ENCODE assay signal across 8 cellular contexts in the genomic region with DNA sequence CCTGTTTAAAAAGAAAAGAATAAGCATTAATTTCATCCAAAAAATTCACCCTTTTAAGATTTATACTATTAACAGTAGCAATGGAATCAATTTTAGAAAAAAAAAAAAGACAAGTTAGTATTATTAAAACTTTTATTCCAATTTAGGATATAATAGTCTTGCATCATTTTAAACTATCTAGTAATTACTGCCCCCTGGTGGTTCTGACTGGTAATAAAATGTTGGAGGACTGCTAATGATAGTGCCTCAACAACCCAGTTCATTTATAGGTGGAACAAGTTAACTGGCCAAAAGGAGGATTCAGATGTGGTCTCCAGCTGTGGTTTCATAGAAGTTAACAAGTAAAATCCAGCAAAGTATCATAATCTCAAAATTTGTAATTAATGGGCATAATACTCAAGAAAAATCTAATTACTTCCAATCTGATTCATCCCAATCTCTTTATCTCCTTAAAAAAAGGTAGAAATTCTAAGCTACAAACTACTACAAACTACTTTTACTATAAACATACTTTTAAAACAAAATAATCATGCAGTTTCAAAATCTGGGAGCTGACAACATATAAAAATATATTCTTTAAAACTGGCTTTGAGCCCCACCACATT. TPM values are rescaled to one million over a fixed set of nuclear protein-coding genes. Genes with fewer than 3 reads are reported as not detected.
DNase-seq lines count a peak whose midpoint lies in the region; ATAC-seq, FAIRE-seq and TF ChIP-seq lines count a peak whose summit lies in the region.

No MANE protein-coding gene starts in this region.

- no peak overlapping the region for H3K4me3 ChIP-seq in BJ (ENCODE audit: low read depth, low read length)

- H3K36me3 ChIP-seq in BJ (ENCODE audit: control insufficient read depth, insufficient read depth, low read length), result no peaks in the 10 kb centered on the region

- no peaks in the 10 kb centered on the region for H3K27me3 ChIP-seq in BJ (ENCODE audit: control insufficient read depth, insufficient read depth, low read length)

- TF ChIP-seq POLR2A in GM18505 (IDR thresholded peaks at IDR 0.05; ENCODE audit: borderline replicate concordance, extremely low read depth, insufficient read depth, insufficient read length), result no peak

- TF ChIP-seq CTCF in BJ (IDR thresholded peaks at IDR 0.05; ENCODE audit: insufficient read depth, low read depth, low read length), result peak; percentile 53

- CTCF ChIA-PET in BJ (lab: Yijun Ruan, JAX), result interaction anchor here (0.8 to 2.0 kb wide), 11 partner anchors 9 to 304 kb away, joined by 3 to 14 read pairs (median 6); partner anchors contain the start of gene ZBBX

- POLR2A ChIA-PET in BJ (lab: Charles Lee), result no interaction called here

- ATAC-seq in GM18505 (IDR thresholded peaks at IDR 0.05; ENCODE audit: unreplicated experiment) (peak; percentile 75), HG02938 (IDR thresholded peaks at IDR 0.05; ENCODE audit: unreplicated experiment) (peak; percentile 95), HG03469 (IDR thresholded peaks at IDR 0.05; ENCODE audit: unreplicated experiment) (no peak)

- FAIRE-seq in TTC549 (lab: Jason Lieb, UNC) (peak; percentile 81), endometrium (lab: Jason Lieb, UNC) (peak; percentile 90)

- DNase-seq in BJ (ENCODE audit: low read depth), result peak; percentile 3
- DNase-seq in NCI-H2081 (lab: John Stamatoyannopoulos, UW), result peak; percentile 79 to 81
- DNase-seq in myocyte (ENCODE audit: low read depth), result peak; percentile 79

RNA-seq across cellular contexts. Expression of gene WDR49, which starts 30.7 kb away (rescaled TPM):
- not detected in 2 replicates for polyA plus RNA-seq in BJ (2011; rRNA removed)
- polyA minus RNA-seq in BJ (2011; rRNA and poly(A)+ RNA removed), result not detected in 2 replicates
- 0.62 TPM in 1 of 2 replicates, not detected in the other for total RNA-seq in myocyte
- polyA plus RNA-seq in myocyte (2012), result not detected

RNA-seq across cellular contexts. Expression of gene PDCD10, which starts 50.2 kb away (rescaled TPM):
- 24.4 and 61.0 TPM in 2 replicates for polyA plus RNA-seq in BJ (2011; rRNA removed)
- 11.0 and 11.1 TPM in 2 replicates for polyA minus RNA-seq in BJ (2011; rRNA and poly(A)+ RNA removed)
- 27.2 and 30.1 TPM in 2 replicates for total RNA-seq in myocyte
- polyA plus RNA-seq in myocyte (2012), result 18.8 TPM

RNA-seq across cellular contexts. Expression of gene SERPINI1, which starts 51.0 kb away (rescaled TPM):
- polyA plus RNA-seq in BJ (2011; rRNA removed), result 0.91 and 1.5 TPM in 2 replicates
- 0.66 TPM in 1 of 2 replicates, not detected in the other for polyA minus RNA-seq in BJ (2011; rRNA and poly(A)+ RNA removed)
- 1.6 and 2.5 TPM in 2 replicates for total RNA-seq in myocyte
- polyA plus RNA-seq in myocyte (2012), result 0.32 TPM

Comparison
In these comparisons a context has a peak if more than half of its experiments do, and no peak if none do; other contexts are left out.
1. DNase-seq: peak in every context shown above with its lines; median percentile 80 in NCI-H2081; 79 in myocyte; 3 in BJ.